Comparison of ENCODE assay signal across 8 cellular contexts in genomic region chrX:3713937-3714434, GRCh38. TPM values are rescaled to one million over a fixed set of nuclear protein-coding genes. Genes with fewer than 3 reads are reported as not detected.
DNase-seq lines count a peak whose midpoint lies in the region; ATAC-seq and TF ChIP-seq lines count a peak whose summit lies in the region.

No MANE protein-coding gene starts in this region.

- H3K4me1 ChIP-seq in left lung: no peaks in the 10 kb centered on the region
- H3K4me1 ChIP-seq in tibial artery: peaks cover 0 to 14% (median 2%) of the 10 kb centered on the region in 4 donors

- no peaks in the 10 kb centered on the region for H3K9me3 ChIP-seq in left lung
- H3K9me3 ChIP-seq in tibial artery: no peaks in the 10 kb centered on the region

- peaks cover 23% of the 10 kb centered on the region for H3K4me1 Mint-ChIP-seq in activated naive CD4-positive, alpha-beta T cell treated with anti-CD3 and anti-CD28 coated beads, Interleukin-2, amount 10 ng/mL, durations not matched to agents 7 days and 5 days
- H3K4me1 Mint-ChIP-seq in activated naive CD8-positive, alpha-beta T cell (ENCODE audit: low read depth): peaks cover 15% of the 10 kb centered on the region

- in situ Hi-C loops in KBM-7 (cut with MboI; ENCODE audit: low pct_unique_long_range_greater_than_20kb, low sequenced_read_pairs): no loop called here

- H3K36me3 ChIP-seq in left lung: no peaks in the 10 kb centered on the region
- H3K36me3 ChIP-seq in tibial artery: no peaks in the 10 kb centered on the region

- intact Hi-C loops in left lung (cut with DNase I): no loop called here
- intact Hi-C loops in tibial artery (cut with DNase I; ENCODE audit: low total_unique reads): no loop called here

- CTCF ChIA-PET in activated naive CD4-positive, alpha-beta T cell treated with anti-CD3 and anti-CD28 coated beads, Interleukin-2, amount 10 ng/mL, durations not matched to agents 7 days and 5 days (lab: Charles Lee): no interaction called here

- no peaks in the 10 kb centered on the region for H3K27me3 Mint-ChIP-seq in activated naive CD4-positive, alpha-beta T cell treated with anti-CD3 and anti-CD28 coated beads, Interleukin-2, amount 10 ng/mL, durations not matched to agents 7 days and 5 days
- no peaks in the 10 kb centered on the region for H3K27me3 Mint-ChIP-seq in activated naive CD8-positive, alpha-beta T cell

- peaks cover 5% of the 10 kb centered on the region for H3K9me3 Mint-ChIP-seq in activated naive CD4-positive, alpha-beta T cell treated with anti-CD3 and anti-CD28 coated beads, Interleukin-2, amount 10 ng/mL, durations not matched to agents 7 days and 5 days
- H3K9me3 Mint-ChIP-seq in activated naive CD8-positive, alpha-beta T cell (ENCODE audit: low read depth): no peaks in the 10 kb centered on the region

- H3K27ac ChIP-seq in left lung (peak overlapping the region; percentile 30 to 73), tibial artery (peak overlapping the region; percentile 68 to 70)

- H3K4me3 ChIP-seq in left lung: peak overlapping the region; percentile 54 to 66
- H3K4me3 ChIP-seq in tibial artery: peak overlapping the region; percentile 73 to 89

- H3K27me3 ChIP-seq in left lung (peaks cover 0 to 4% of the 10 kb centered on the region in 2 donors), tibial artery (no peaks in the 10 kb centered on the region)

- peaks cover 22% of the 10 kb centered on the region for H3K36me3 Mint-ChIP-seq in activated naive CD4-positive, alpha-beta T cell treated with anti-CD3 and anti-CD28 coated beads, Interleukin-2, amount 10 ng/mL, durations not matched to agents 7 days and 5 days
- no peaks in the 10 kb centered on the region for H3K36me3 Mint-ChIP-seq in activated naive CD8-positive, alpha-beta T cell

- DNase-seq in activated naive CD4-positive, alpha-beta T cell treated with anti-CD3 and anti-CD28 coated beads, Interleukin-2, amount 10 ng/mL, durations not matched to agents 7 days and 5 days: no peak
- DNase-seq in activated naive CD4-positive, alpha-beta T cell treated with Interleukin-2 at 50 U/mL for 16 hours: no peak
- no peak for DNase-seq in left lung
- DNase-seq in tibial artery: no peak
- no peak for DNase-seq in KBM-7
- DNase-seq in HK-2 (ENCODE audit: unreplicated experiment): no peak

- peak; percentile 5 for ATAC-seq in left lung
- no peak for ATAC-seq in HG03039 (IDR thresholded peaks at IDR 0.05; ENCODE audit: unreplicated experiment)

- peak overlapping the region; percentile 74 for H3K4me3 Mint-ChIP-seq in activated naive CD4-positive, alpha-beta T cell treated with anti-CD3 and anti-CD28 coated beads, Interleukin-2, amount 10 ng/mL, durations not matched to agents 7 days and 5 days
- H3K4me3 Mint-ChIP-seq in activated naive CD8-positive, alpha-beta T cell: peak overlapping the region; percentile 79

- TF ChIP-seq CTCF in left lung (IDR thresholded peaks at IDR 0.05): no peak
- no peak for TF ChIP-seq CTCF in tibial artery (IDR thresholded peaks at IDR 0.05)

- peak overlapping the region; percentile 88 for H3K27ac Mint-ChIP-seq in activated naive CD4-positive, alpha-beta T cell treated with anti-CD3 and anti-CD28 coated beads, Interleukin-2, amount 10 ng/mL, durations not matched to agents 7 days and 5 days
- H3K27ac Mint-ChIP-seq in activated naive CD8-positive, alpha-beta T cell: peak overlapping the region; percentile 66

RNA-seq across cellular contexts. Expression of gene PRKX, which starts 0.5 kb away (rescaled TPM):
- total RNA-seq in left lung: 10 to 100 TPM; 13.8 to 23.6 TPM
